Comparison of ENCODE assay signal across 23 cellular contexts in the genomic region with DNA sequence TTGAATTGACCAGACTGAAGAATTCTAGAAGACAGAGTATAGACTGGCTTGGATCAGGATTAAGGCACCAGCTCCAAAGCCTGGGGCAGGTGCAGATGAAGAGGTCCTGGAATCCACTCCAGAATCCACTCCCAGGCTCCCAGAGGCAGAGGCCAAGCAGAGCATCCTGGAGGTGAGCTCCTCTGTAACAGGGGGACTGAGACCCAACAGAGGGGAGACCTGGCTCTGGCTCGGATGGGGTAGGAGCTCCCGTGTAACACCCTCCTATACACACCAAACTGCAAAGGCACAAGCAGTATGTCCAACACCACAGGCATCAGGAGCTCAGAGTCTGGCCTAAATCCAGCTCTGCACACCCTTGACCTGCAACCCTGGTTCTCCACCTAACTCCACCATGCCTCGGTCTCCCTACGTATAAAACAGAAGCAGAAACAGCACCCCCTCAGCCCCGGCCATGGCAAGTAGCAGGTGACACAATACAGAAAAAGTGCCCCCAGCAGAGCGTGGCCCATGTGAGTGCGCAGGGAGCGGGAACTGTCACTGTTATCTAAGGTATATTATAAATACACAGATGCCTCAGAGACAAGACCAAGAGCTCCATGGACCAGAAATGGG.
"Had no signal": no experiment of that assay in that cellular context is flagged by ENCODE, and none has a peak within 500 bp of the region (broad histone marks: within the 10 kb centered on the region; RNA-seq: fewer than 3 reads in every experiment).

No MANE protein-coding gene starts in this region.

- H3K4me3 Mint-ChIP-seq: naive thymus-derived CD8-positive, alpha-beta T cell had no signal

- FAIRE-seq: endometrium, frontal cortex had no signal

- H3K9me3 ChIP-seq: heart left ventricle, mucosa of descending colon, psoas muscle, spleen, uterus had no signal

- H3K27me3 ChIP-seq: spleen, uterus had no signal

- H3K27ac Mint-ChIP-seq: naive thymus-derived CD8-positive, alpha-beta T cell had no signal

- H3K4me1 Mint-ChIP-seq: naive thymus-derived CD8-positive, alpha-beta T cell had no signal

- DNase-seq: cortex of kidney; dorsolateral prefrontal cortex; effector CD8-positive, alpha-beta T cell; heart left ventricle; hippocampal formation; mammary epithelial cell; mucosa of descending colon; naive thymus-derived CD8-positive, alpha-beta T cell; nucleus accumbens; psoas muscle; retina; stimulated activated CD4-positive, alpha-beta T cell treated with anti-CD3 and anti-CD28 coated beads, Interleukin-15, amount 100 ng/mL, for 24 hours; stimulated activated CD4-positive, alpha-beta T cell treated with anti-CD3 and anti-CD28 coated beads, Interleukin-1b, Interleukin-23, amount 100 ng/mL, for 48 hours; stimulated activated CD4-positive, alpha-beta T cell treated with anti-CD3 and anti-CD28 coated beads, Interleukin-4, amount 100 ng/mL, for 4 hours; stimulated activated naive CD4-positive, alpha-beta T cell treated with Interleukin-2 at 50 U/mL for 16 hours; trophoblast cell; uterus had no signal

- ATAC-seq: esophagus mucosa; heart left ventricle; left lobe of liver; mucosa of descending colon; naive thymus-derived CD8-positive, alpha-beta T cell; psoas muscle; sciatic nerve had no signal

- H3K4me3 ChIP-seq: dorsolateral prefrontal cortex, heart left ventricle, mucosa of descending colon, psoas muscle, spleen, uterus had no signal

- H3K4me1 ChIP-seq: heart left ventricle, psoas muscle, spleen, uterus had no signal

- H3K9me3 Mint-ChIP-seq: naive thymus-derived CD8-positive, alpha-beta T cell had no signal

- H3K27ac ChIP-seq: dorsolateral prefrontal cortex, heart left ventricle, psoas muscle, spleen, uterus had no signal

- H3K36me3 ChIP-seq: heart left ventricle, spleen, uterus had no signal
